In genomic region chr18:44870631-44871502, GRCh38 we compare ENCODE assay signal across 16 cellular contexts.
DNase-seq lines count a peak whose midpoint lies in the region; ATAC-seq and TF ChIP-seq lines count a peak whose summit lies in the region.
"Had no signal": no experiment of that assay in that cellular context is flagged by ENCODE, and none has a peak within 500 bp of the region (broad histone marks: within the 10 kb centered on the region; RNA-seq: fewer than 3 reads in every experiment).

No MANE protein-coding gene starts in this region.

- no peak for TF ChIP-seq POLR2A in gastroesophageal sphincter (IDR thresholded peaks at IDR 0.05)

- WGBS in gastroesophageal sphincter (ENCODE audit: low coverage in 1 of 2), 2 donors: 73 to 87% methylated on average over 9 to 11 of the region's 11 CpGs

- CTCF ChIA-PET in activated CD8-positive, alpha-beta T cell treated with anti-CD3 and anti-CD28 coated beads for 36 hours (lab: Charles Lee): interaction anchor here (1.1 kb wide), 1 partner anchor 16 kb away, joined by 4 read pairs; no protein-coding TSS in a partner anchor
- CTCF ChIA-PET in activated CD8-positive, alpha-beta T cell treated with anti-CD3 and anti-CD28 coated beads, Interleukin-2, amount 10 ng/mL, durations not matched to agents 7 days and 5 days (lab: Charles Lee): no interaction called here

- H3K9me3 ChIP-seq in gastroesophageal sphincter: no peaks in the 10 kb centered on the region
- H3K9me3 ChIP-seq: right lobe of liver had no signal

- no peaks in the 10 kb centered on the region for H3K4me1 ChIP-seq in gastroesophageal sphincter

- ATAC-seq in activated CD8-positive, alpha-beta T cell treated with anti-CD3 and anti-CD28 coated beads for 36 hours: no peak
- ATAC-seq in activated CD8-positive, alpha-beta T cell treated with anti-CD3 and anti-CD28 coated beads, Interleukin-2, amount 10 ng/mL, durations not matched to agents 7 days and 5 days: no peak
- peak; percentile 46 for ATAC-seq in HG02885 (IDR thresholded peaks at IDR 0.05; ENCODE audit: poor library complexity, unreplicated experiment)
- ATAC-seq in stimulated activated memory B cell treated with anti-CD40 and anti-IgM and Interleukin-4, amounts not matched to agents 10 μg/mL and 1 μg/mL and 100 μg/mL, for 72 hours: peak; percentile 34
- ATAC-seq in gastroesophageal sphincter: no peak
- ATAC-seq: right lobe of liver, WTC11 had no signal

- no peak for TF ChIP-seq CTCF in activated CD8-positive, alpha-beta T cell treated with anti-CD3 and anti-CD28 coated beads for 36 hours (IDR thresholded peaks at IDR 0.05)
- TF ChIP-seq CTCF in gastroesophageal sphincter (IDR thresholded peaks at IDR 0.05): no peak

- DNase-seq in activated CD8-positive, alpha-beta T cell treated with anti-CD3 and anti-CD28 coated beads for 36 hours: no peak
- no peak for DNase-seq in activated CD8-positive, alpha-beta T cell treated with anti-CD3 and anti-CD28 coated beads, Interleukin-2, amount 10 ng/mL, durations not matched to agents 7 days and 5 days
- DNase-seq in activated T-helper 1 cell treated with anti-CD3 and anti-CD28 coated beads, Interleukin-12 subunit alpha, Interleukin-12 subunit beta, Interleukin-2, Interleukin-4 antibody, amounts not matched to agents 30 ng/mL and 10 ng/mL and 1 ng/mL, durations not matched to agents 14 hours and 24 hours and 36 hours (ENCODE audit: low spot score): no peak
- DNase-seq in iPS-NIHi11 (ENCODE audit: low spot score): no peak
- no peak for DNase-seq in ecto neural progenitor cell (ENCODE audit: low spot score)
- DNase-seq: 8988T, NCI-H1436, right lobe of liver, SIG-M5 had no signal

- peaks cover 12% of the 10 kb centered on the region for H3K4me1 Mint-ChIP-seq in activated CD8-positive, alpha-beta T cell treated with anti-CD3 and anti-CD28 coated beads for 36 hours (ENCODE audit: low read depth)
- peaks cover 15% of the 10 kb centered on the region for H3K4me1 Mint-ChIP-seq in activated CD8-positive, alpha-beta T cell treated with anti-CD3 and anti-CD28 coated beads, Interleukin-2, amount 10 ng/mL, durations not matched to agents 7 days and 5 days (ENCODE audit: low read depth)
- peaks cover 32% of the 10 kb centered on the region for H3K4me1 Mint-ChIP-seq in activated T-helper 1 cell treated with anti-CD3 and anti-CD28 coated beads, Interleukin-12 subunit alpha, Interleukin-12 subunit beta, Interleukin-2, Interleukin-4 antibody, amounts not matched to agents 30 ng/mL and 10 ng/mL and 1 ng/mL, durations not matched to agents 14 hours and 24 hours and 36 hours (ENCODE audit: low read depth)
- peaks cover 33% of the 10 kb centered on the region for H3K4me1 Mint-ChIP-seq in stimulated activated memory B cell treated with anti-CD40 and anti-IgM and Interleukin-4, amounts not matched to agents 10 μg/mL and 1 μg/mL and 100 μg/mL, for 72 hours

- H3K27me3 ChIP-seq in gastroesophageal sphincter: no peaks in the 10 kb centered on the region
- H3K27me3 ChIP-seq: cardiac muscle cell, right lobe of liver had no signal

- TF ChIP-seq EP300 in gastroesophageal sphincter (IDR thresholded peaks at IDR 0.05): no peak

- POLR2A ChIA-PET in activated CD8-positive, alpha-beta T cell treated with anti-CD3 and anti-CD28 coated beads for 36 hours (lab: Charles Lee): interaction anchor here (1.4 kb wide), 1 partner anchor 11 kb away, joined by 4 read pairs; no protein-coding TSS in a partner anchor
- POLR2A ChIA-PET in activated CD8-positive, alpha-beta T cell treated with anti-CD3 and anti-CD28 coated beads, Interleukin-2, amount 10 ng/mL, durations not matched to agents 7 days and 5 days (lab: Charles Lee): no interaction called here

- peaks cover 8% of the 10 kb centered on the region for H3K27me3 Mint-ChIP-seq in activated CD8-positive, alpha-beta T cell treated with anti-CD3 and anti-CD28 coated beads for 36 hours
- peaks cover 6% of the 10 kb centered on the region for H3K27me3 Mint-ChIP-seq in activated CD8-positive, alpha-beta T cell treated with anti-CD3 and anti-CD28 coated beads, Interleukin-2, amount 10 ng/mL, durations not matched to agents 7 days and 5 days (ENCODE audit: low read depth)
- H3K27me3 Mint-ChIP-seq in activated T-helper 1 cell treated with anti-CD3 and anti-CD28 coated beads, Interleukin-12 subunit alpha, Interleukin-12 subunit beta, Interleukin-2, Interleukin-4 antibody, amounts not matched to agents 30 ng/mL and 10 ng/mL and 1 ng/mL, durations not matched to agents 14 hours and 24 hours and 36 hours (ENCODE audit: insufficient read depth): no peaks in the 10 kb centered on the region
- no peaks in the 10 kb centered on the region for H3K27me3 Mint-ChIP-seq in stimulated activated memory B cell treated with anti-CD40 and anti-IgM and Interleukin-4, amounts not matched to agents 10 μg/mL and 1 μg/mL and 100 μg/mL, for 72 hours

- H3K4me3 Mint-ChIP-seq in activated CD8-positive, alpha-beta T cell treated with anti-CD3 and anti-CD28 coated beads for 36 hours: no peak overlapping the region
- no peak overlapping the region for H3K4me3 Mint-ChIP-seq in activated CD8-positive, alpha-beta T cell treated with anti-CD3 and anti-CD28 coated beads, Interleukin-2, amount 10 ng/mL, durations not matched to agents 7 days and 5 days
- H3K4me3 Mint-ChIP-seq in activated T-helper 1 cell treated with anti-CD3 and anti-CD28 coated beads, Interleukin-12 subunit alpha, Interleukin-12 subunit beta, Interleukin-2, Interleukin-4 antibody, amounts not matched to agents 30 ng/mL and 10 ng/mL and 1 ng/mL, durations not matched to agents 14 hours and 24 hours and 36 hours: no peak overlapping the region
- no peak overlapping the region for H3K4me3 Mint-ChIP-seq in stimulated activated memory B cell treated with anti-CD40 and anti-IgM and Interleukin-4, amounts not matched to agents 10 μg/mL and 1 μg/mL and 100 μg/mL, for 72 hours
- H3K4me3 Mint-ChIP-seq: WTC11 had no signal

- peak overlapping the region; percentile 36 for H3K27ac Mint-ChIP-seq in activated CD8-positive, alpha-beta T cell treated with anti-CD3 and anti-CD28 coated beads for 36 hours
- H3K27ac Mint-ChIP-seq in activated CD8-positive, alpha-beta T cell treated with anti-CD3 and anti-CD28 coated beads, Interleukin-2, amount 10 ng/mL, durations not matched to agents 7 days and 5 days: no peak overlapping the region
- H3K27ac Mint-ChIP-seq in activated T-helper 1 cell treated with anti-CD3 and anti-CD28 coated beads, Interleukin-12 subunit alpha, Interleukin-12 subunit beta, Interleukin-2, Interleukin-4 antibody, amounts not matched to agents 30 ng/mL and 10 ng/mL and 1 ng/mL, durations not matched to agents 14 hours and 24 hours and 36 hours: peak overlapping the region; percentile 73
- H3K27ac Mint-ChIP-seq in stimulated activated memory B cell treated with anti-CD40 and anti-IgM and Interleukin-4, amounts not matched to agents 10 μg/mL and 1 μg/mL and 100 μg/mL, for 72 hours: peak overlapping the region; percentile 82
- H3K27ac Mint-ChIP-seq: activated T-helper 2 cell treated with anti-CD3 and anti-CD28 coated beads, Interferon-gamma antibody, Interleukin-2, Interleukin-4, amounts not matched to agents 10 μg/mL and 5 μg/mL and 100 μg/mL, durations not matched to agents 14 hours and 24 hours and 36 hours; WTC11 had no signal

- no peaks in the 10 kb centered on the region for H3K9me3 Mint-ChIP-seq in activated CD8-positive, alpha-beta T cell treated with anti-CD3 and anti-CD28 coated beads for 36 hours
- no peaks in the 10 kb centered on the region for H3K9me3 Mint-ChIP-seq in activated CD8-positive, alpha-beta T cell treated with anti-CD3 and anti-CD28 coated beads, Interleukin-2, amount 10 ng/mL, durations not matched to agents 7 days and 5 days (ENCODE audit: insufficient read depth)
- peaks cover 5% of the 10 kb centered on the region for H3K9me3 Mint-ChIP-seq in activated T-helper 1 cell treated with anti-CD3 and anti-CD28 coated beads, Interleukin-12 subunit alpha, Interleukin-12 subunit beta, Interleukin-2, Interleukin-4 antibody, amounts not matched to agents 30 ng/mL and 10 ng/mL and 1 ng/mL, durations not matched to agents 14 hours and 24 hours and 36 hours
- H3K9me3 Mint-ChIP-seq in stimulated activated memory B cell treated with anti-CD40 and anti-IgM and Interleukin-4, amounts not matched to agents 10 μg/mL and 1 μg/mL and 100 μg/mL, for 72 hours: no peaks in the 10 kb centered on the region
- H3K9me3 Mint-ChIP-seq: activated T-helper 2 cell treated with anti-CD3 and anti-CD28 coated beads, Interferon-gamma antibody, Interleukin-2, Interleukin-4, amounts not matched to agents 10 μg/mL and 5 μg/mL and 100 μg/mL, durations not matched to agents 14 hours and 24 hours and 36 hours had no signal

- H3K27ac ChIP-seq in gastroesophageal sphincter: no peak overlapping the region
- H3K27ac ChIP-seq: cardiac muscle cell, epithelial cell of prostate, right lobe of liver had no signal

- H3K36me3 Mint-ChIP-seq in activated CD8-positive, alpha-beta T cell treated with anti-CD3 and anti-CD28 coated beads for 36 hours (ENCODE audit: low read depth): no peaks in the 10 kb centered on the region
- no peaks in the 10 kb centered on the region for H3K36me3 Mint-ChIP-seq in activated CD8-positive, alpha-beta T cell treated with anti-CD3 and anti-CD28 coated beads, Interleukin-2, amount 10 ng/mL, durations not matched to agents 7 days and 5 days (ENCODE audit: low read depth)
- H3K36me3 Mint-ChIP-seq in activated T-helper 1 cell treated with anti-CD3 and anti-CD28 coated beads, Interleukin-12 subunit alpha, Interleukin-12 subunit beta, Interleukin-2, Interleukin-4 antibody, amounts not matched to agents 30 ng/mL and 10 ng/mL and 1 ng/mL, durations not matched to agents 14 hours and 24 hours and 36 hours (ENCODE audit: low read depth): peaks cover 11% of the 10 kb centered on the region
- peaks cover 55% of the 10 kb centered on the region for H3K36me3 Mint-ChIP-seq in stimulated activated memory B cell treated with anti-CD40 and anti-IgM and Interleukin-4, amounts not matched to agents 10 μg/mL and 1 μg/mL and 100 μg/mL, for 72 hours
- H3K36me3 Mint-ChIP-seq: WTC11 had no signal

- peaks cover 0 to 31% of the 10 kb centered on the region in 2 donors for H3K36me3 ChIP-seq in gastroesophageal sphincter
- H3K36me3 ChIP-seq: cardiac muscle cell, right lobe of liver had no signal

- H3K4me3 ChIP-seq in gastroesophageal sphincter: no peak overlapping the region
- H3K4me3 ChIP-seq: cardiac muscle cell, right lobe of liver had no signal

- intact Hi-C loops in activated CD8-positive, alpha-beta T cell treated with anti-CD3 and anti-CD28 coated beads for 36 hours (cut with micrococcal nuclease): no loop called here
- intact Hi-C loops in activated T-helper 1 cell treated with anti-CD3 and anti-CD28 coated beads, Interleukin-12 subunit alpha, Interleukin-12 subunit beta, Interleukin-2, Interleukin-4 antibody, amounts not matched to agents 30 ng/mL and 10 ng/mL and 1 ng/mL, durations not matched to agents 14 hours and 24 hours and 36 hours (cut with micrococcal nuclease): no loop called here

Comparison
In these comparisons a context has a peak if more than half of its experiments do, and no peak if none do; other contexts are left out.
1. ATAC-seq: peak in HG02885 (single experiment) and stimulated activated memory B cell treated with anti-CD40 and anti-IgM and Interleukin-4, amounts not matched to agents 10 μg/mL and 1 μg/mL and 100 μg/mL, for 72 hours (single experiment); none in activated CD8-positive, alpha-beta T cell treated with anti-CD3 and anti-CD28 coated beads for 36 hours (single experiment), activated CD8-positive, alpha-beta T cell treated with anti-CD3 and anti-CD28 coated beads, Interleukin-2, amount 10 ng/mL, durations not matched to agents 7 days and 5 days (single experiment) and gastroesophageal sphincter (single experiment).